In genomic region chr3:195257454-195258448, GRCh38 we compare ENCODE assay signal across 13 cellular contexts. TPM values are rescaled to one million over a fixed set of nuclear protein-coding genes. Genes with fewer than 3 reads are reported as not detected.
DNase-seq lines count a peak whose midpoint lies in the region; ATAC-seq, FAIRE-seq and TF ChIP-seq lines count a peak whose summit lies in the region.
"Had no signal": no experiment of that assay in that cellular context is flagged by ENCODE, and none has a peak within 500 bp of the region (broad histone marks: within the 10 kb centered on the region; RNA-seq: fewer than 3 reads in every experiment).

No MANE protein-coding gene starts in this region.

- H4K20me1 ChIP-seq in neural progenitor cell (ENCODE audit: low read depth), result peaks cover 71% of the 10 kb centered on the region

- no peak overlapping the region for H3K9ac ChIP-seq in neural progenitor cell

- H3K79me2 ChIP-seq in neural progenitor cell (ENCODE audit: low read depth), result peaks cover 76% of the 10 kb centered on the region

- intact Hi-C loops in esophagus muscularis mucosa (cut with DNase I), result loop anchor here (5.0 to 10.0 kb wide), 2 partner anchors 145 to 483 kb away; no protein-coding TSS in a partner anchor

- H3K9me3 ChIP-seq in CD4-positive, CD25-positive, alpha-beta regulatory T cell (ENCODE audit: control insufficient read depth in 2 of 2, low read length in 2 of 2), result no peaks in the 10 kb centered on the region
- H3K9me3 ChIP-seq in RWPE2 (ENCODE audit: severe bottlenecking), result no peaks in the 10 kb centered on the region
- H3K9me3 ChIP-seq in esophagus muscularis mucosa, result no peaks in the 10 kb centered on the region
- no peaks in the 10 kb centered on the region for H3K9me3 ChIP-seq in neural progenitor cell (ENCODE audit: low read depth)
- no peaks in the 10 kb centered on the region for H3K9me3 ChIP-seq in MG63
- H3K9me3 ChIP-seq: adrenal gland, Caco-2 had no signal

- no peaks in the 10 kb centered on the region for H3K36me3 ChIP-seq in CD4-positive, CD25-positive, alpha-beta regulatory T cell (ENCODE audit: control insufficient read depth, insufficient read depth, low read length)
- H3K36me3 ChIP-seq in RWPE2 (ENCODE audit: low read depth) (no peaks in the 10 kb centered on the region), esophagus muscularis mucosa (peaks cover 0 to 5% (median 0%) of the 10 kb centered on the region in 4 donors), neural progenitor cell (no peaks in the 10 kb centered on the region), MG63 (peaks cover 11% of the 10 kb centered on the region)
- H3K36me3 ChIP-seq: adrenal gland had no signal

- H3K27ac Mint-ChIP-seq in CD4-positive, CD25-positive, alpha-beta regulatory T cell, result peak overlapping the region; percentile 83 to 95 (median 84)
- H3K27ac Mint-ChIP-seq in neural progenitor cell, result no peak overlapping the region

- TF ChIP-seq CTCF in RWPE2 (IDR thresholded peaks at IDR 0.05; ENCODE audit: poor library complexity, severe bottlenecking) (no peak), esophagus muscularis mucosa (IDR thresholded peaks at IDR 0.05) (no peak), neural progenitor cell (IDR thresholded peaks at IDR 0.05) (no peak)

- DNase-seq in CD4-positive, CD25-positive, alpha-beta regulatory T cell, result no peak
- DNase-seq in RWPE2 (ENCODE audit: low spot score) (peak; percentile 49), esophagus muscularis mucosa (ENCODE audit: extremely low spot score) (peak; percentile 79), neural progenitor cell (ENCODE audit: low spot score) (no peak), T-helper 9 cell (no peak), frontal cortex (ENCODE audit: low spot score in 2 of 2) (no peak), NCI-H69 (lab: John Stamatoyannopoulos, UW) (no peak), MG63 (no peak)
- DNase-seq: Caco-2; erythroblast; mammary epithelial cell; NK-92 treated with Interleukin-12 subunit alpha and Interleukin-12 subunit beta, amount 100 ng/mL, for 24 hours had no signal

- H3K4me2 ChIP-seq in neural progenitor cell, result no peak overlapping the region

- peak overlapping the region; percentile 92 for H3K27ac ChIP-seq in CD4-positive, CD25-positive, alpha-beta regulatory T cell (ENCODE audit: insufficient read depth, low read length, poor library complexity, severe bottlenecking)
- H3K27ac ChIP-seq in RWPE2 (ENCODE audit: poor library complexity, severe bottlenecking) (no peak overlapping the region), esophagus muscularis mucosa (replicated peaks in 1 of 4) (peak overlapping the region; percentile 91 to 96 (median 96)), neural progenitor cell (no peak overlapping the region)

- peak overlapping the region; percentile 7 to 95 (median 74) for H3K4me3 Mint-ChIP-seq in CD4-positive, CD25-positive, alpha-beta regulatory T cell
- H3K4me3 Mint-ChIP-seq in neural progenitor cell, result peak overlapping the region; percentile 69

- TF ChIP-seq POLR2A in esophagus muscularis mucosa (IDR thresholded peaks at IDR 0.05; ENCODE audit: low read depth), result no peak

- no peaks in the 10 kb centered on the region for H3K9me3 Mint-ChIP-seq in CD4-positive, CD25-positive, alpha-beta regulatory T cell
- no peaks in the 10 kb centered on the region for H3K9me3 Mint-ChIP-seq in neural progenitor cell

- peaks cover 34% of the 10 kb centered on the region for H3F3A ChIP-seq in neural progenitor cell (ENCODE audit: low read depth)

- H3K27me3 ChIP-seq in CD4-positive, CD25-positive, alpha-beta regulatory T cell (ENCODE audit: control insufficient read depth, insufficient read depth, low read length), result no peaks in the 10 kb centered on the region
- no peaks in the 10 kb centered on the region for H3K27me3 ChIP-seq in RWPE2 (ENCODE audit: insufficient read depth, poor library complexity, severe bottlenecking)
- H3K27me3 ChIP-seq in esophagus muscularis mucosa, result no peaks in the 10 kb centered on the region
- no peaks in the 10 kb centered on the region for H3K27me3 ChIP-seq in neural progenitor cell
- H3K27me3 ChIP-seq in MG63, result no peaks in the 10 kb centered on the region
- H3K27me3 ChIP-seq: adrenal gland had no signal

- H3K4me1 Mint-ChIP-seq in CD4-positive, CD25-positive, alpha-beta regulatory T cell, result peaks cover 0 to 36% (median 20%) of the 10 kb centered on the region in 4 donors
- H3K4me1 Mint-ChIP-seq in neural progenitor cell, result peaks cover 41% of the 10 kb centered on the region

- no peak overlapping the region for H3K4me3 ChIP-seq in CD4-positive, CD25-positive, alpha-beta regulatory T cell (ENCODE audit: low read depth, low read length)
- no peak overlapping the region for H3K4me3 ChIP-seq in RWPE2 (ENCODE audit: severe bottlenecking)
- no peak overlapping the region for H3K4me3 ChIP-seq in esophagus muscularis mucosa
- H3K4me3 ChIP-seq in neural progenitor cell, result no peak overlapping the region
- no peak overlapping the region for H3K4me3 ChIP-seq in MG63
- H3K4me3 ChIP-seq: adrenal gland had no signal

- no peak for FAIRE-seq in frontal cortex (lab: Jason Lieb, UNC)

- no peak overlapping the region for H2AFZ ChIP-seq in neural progenitor cell (replicated peaks)

- H3K36me3 Mint-ChIP-seq in CD4-positive, CD25-positive, alpha-beta regulatory T cell, result no peaks in the 10 kb centered on the region
- H3K36me3 Mint-ChIP-seq in neural progenitor cell, result peaks cover 3% of the 10 kb centered on the region

- TF ChIP-seq EP300 in esophagus muscularis mucosa (IDR thresholded peaks at IDR 0.05), result no peak

- no peak for ATAC-seq in CD4-positive, CD25-positive, alpha-beta regulatory T cell (ENCODE audit: low read depth in 2 of 2)
- ATAC-seq in RWPE2 (ENCODE audit: low read depth), result no peak

- H3K27me3 Mint-ChIP-seq in CD4-positive, CD25-positive, alpha-beta regulatory T cell, result no peaks in the 10 kb centered on the region
- H3K27me3 Mint-ChIP-seq in neural progenitor cell (ENCODE audit: insufficient read depth, low read depth), result peaks cover 6% of the 10 kb centered on the region

- H3K4me1 ChIP-seq in CD4-positive, CD25-positive, alpha-beta regulatory T cell (ENCODE audit: control insufficient read depth, insufficient read depth, low read length, poor library complexity, severe bottlenecking), result peaks cover 28% of the 10 kb centered on the region
- H3K4me1 ChIP-seq in RWPE2 (ENCODE audit: insufficient read depth, poor library complexity, severe bottlenecking) (peaks cover 8% of the 10 kb centered on the region), esophagus muscularis mucosa (peaks cover 32 to 55% (median 50%) of the 10 kb centered on the region in 4 donors), neural progenitor cell (peaks cover 28% of the 10 kb centered on the region)

- 78% methylated on average over 10 of the region's 16 CpGs for WGBS in esophagus muscularis mucosa

RNA-seq across cellular contexts. Expression of gene XXYLT1, which starts 13.2 kb away (rescaled TPM):
- total RNA-seq in CD4-positive, CD25-positive, alpha-beta regulatory T cell, result 6.4 TPM
- polyA plus RNA-seq in CD4-positive, CD25-positive, alpha-beta regulatory T cell, result 1 to 10 TPM; 3.9 to 5.9 (median 4.8) TPM
- 10 to 100 TPM in 3 of 4 donors, 1 to 10 TPM in 1; 8.8 to 18.5 (median 13.9) TPM for total RNA-seq in esophagus muscularis mucosa
- 16.4 and 39.0 TPM in 2 replicates for total RNA-seq in neural progenitor cell (ENCODE audit: low replicate concordance)
- 23.6 TPM for total RNA-seq in frontal cortex
- total RNA-seq in MG63 (2014; rRNA removed; shearing (Covaris generic); ENCODE audit: low replicate concordance), result 23.0 and 43.7 TPM in 2 replicates

Comparison
In these comparisons a context has a peak if more than half of its experiments do, and no peak if none do; other contexts are left out.
1. DNase-seq: peak in RWPE2 (single experiment) and esophagus muscularis mucosa (single experiment); none in CD4-positive, CD25-positive, alpha-beta regulatory T cell (0 of 3), neural progenitor cell (single experiment), T-helper 9 cell (single experiment), frontal cortex (0 of 2), NCI-H69 (single experiment) and MG63 (single experiment).
2. H3K27ac ChIP-seq: peak in CD4-positive, CD25-positive, alpha-beta regulatory T cell (single experiment) and esophagus muscularis mucosa (4 of 4); none in RWPE2 (single experiment) and neural progenitor cell (single experiment).